16 cellular contexts compared by ENCODE assay signal in the genomic region with DNA sequence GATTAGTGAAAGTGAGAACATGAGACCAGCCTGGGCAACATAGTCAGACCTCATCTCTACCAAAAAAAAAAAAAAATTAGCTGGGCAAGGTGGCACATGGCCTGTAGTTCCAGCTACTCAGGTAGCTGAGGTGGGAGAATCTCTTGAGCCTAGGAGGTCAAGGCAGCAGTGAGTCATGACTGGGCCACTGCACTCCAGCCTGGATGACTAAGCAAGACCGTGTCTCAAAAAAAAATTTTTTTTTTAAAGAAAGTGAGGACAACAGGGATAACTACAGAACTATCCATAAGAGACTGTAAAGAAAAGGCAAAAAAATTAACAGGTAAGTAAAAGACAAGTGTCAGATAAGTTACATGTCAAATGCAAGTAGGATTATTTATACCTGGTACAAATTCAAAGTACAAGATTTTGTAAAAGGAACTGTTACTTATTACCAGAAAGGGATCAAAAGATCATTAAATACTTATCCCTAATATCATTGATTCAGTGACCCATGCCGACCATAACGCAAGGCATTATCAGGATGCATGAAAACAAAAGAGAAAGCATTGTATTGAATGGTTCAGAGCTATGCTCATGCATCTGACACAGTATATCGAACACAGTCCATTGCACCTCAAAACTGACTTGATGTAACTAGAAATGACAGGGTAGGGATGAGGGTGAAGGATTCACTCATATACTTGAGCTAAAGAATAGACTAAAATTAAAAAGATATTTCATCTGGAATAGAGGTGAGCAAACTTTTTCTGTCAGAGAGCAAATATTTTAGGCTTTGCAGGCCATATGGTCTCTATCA. TPM values are rescaled to one million over a fixed set of nuclear protein-coding genes. Genes with fewer than 3 reads are reported as not detected.
A peak's percentile ranks its signal among the peaks of the same experiment; 100 is the strongest.
DNase-seq lines count a peak whose midpoint lies in the region; ATAC-seq and TF ChIP-seq lines count a peak whose summit lies in the region.
"Had no signal": no experiment of that assay in that cellular context is flagged by ENCODE, and none has a peak within 500 bp of the region (broad histone marks: within the 10 kb centered on the region; RNA-seq: fewer than 3 reads in every experiment).

No MANE protein-coding gene starts in this region.

- TF ChIP-seq POLR2A in HCT116 (IDR thresholded peaks at IDR 0.05; ENCODE audit: borderline replicate concordance, extremely low read depth, insufficient read depth, insufficient read length) (no peak), stomach (IDR thresholded peaks at IDR 0.05) (no peak)

- no peak for TF ChIP-seq CTCF in HCT116 (IDR thresholded peaks at IDR 0.05 in 2 of 3, conservative IDR thresholded peaks at IDR 0.05 in 1 of 3; ENCODE audit: borderline replicate concordance in 1 of 3, insufficient read depth in 1 of 3, low read depth in 2 of 3, low read length in 2 of 3)
- TF ChIP-seq CTCF in fibroblast of mammary gland (conservative IDR thresholded peaks at IDR 0.05; ENCODE audit: control insufficient read depth, insufficient read depth, low read depth, low read length), result no peak
- TF ChIP-seq CTCF in stomach (IDR thresholded peaks at IDR 0.05), result no peak

- peak overlapping the region; percentile 27; the same call in 1 of the 2 replicates for H3K4me2 ChIP-seq in HCT116 (ENCODE audit: low read length)
- H3K4me2 ChIP-seq: GM23338 had no signal

- no peak overlapping the region for H3K4me3 Mint-ChIP-seq in immature natural killer cell
- H3K4me3 Mint-ChIP-seq: CD4-positive, CD25-positive, alpha-beta regulatory T cell; GM23338; stimulated activated naive CD8-positive, alpha-beta T cell treated with anti-CD3 and anti-CD28 coated beads, Interleukin-15, Interleukin-2, amounts not matched to agents 100 ng/mL and 50 ng/mL, for 24 hours had no signal

- no peak overlapping the region for H3K9ac ChIP-seq in HCT116 (ENCODE audit: low read length)

- DNase-seq in HCT116 (ENCODE audit: low read depth, low spot score), result no peak
- DNase-seq in fibroblast of mammary gland (ENCODE audit: low read depth), result peak; percentile 63
- DNase-seq in retina, result peak; percentile 52
- no peak for DNase-seq in immature natural killer cell
- DNase-seq in MG63, result no peak
- DNase-seq in stomach, result no peak
- DNase-seq: activated naive CD4-positive, alpha-beta T cell; caudate nucleus; CD4-positive, CD25-positive, alpha-beta regulatory T cell; WERI-Rb-1 had no signal

- H3K36me3 Mint-ChIP-seq in immature natural killer cell, result no peaks in the 10 kb centered on the region
- H3K36me3 Mint-ChIP-seq: CD4-positive, CD25-positive, alpha-beta regulatory T cell had no signal

- H3K27ac ChIP-seq in HCT116 (ENCODE audit: low read depth, low read length), result no peak overlapping the region
- H3K27ac ChIP-seq in stomach, result no peak overlapping the region
- H3K27ac ChIP-seq: SK-N-MC, skin epidermis, WERI-Rb-1 had no signal

- H3K9me3 ChIP-seq in HCT116 (ENCODE audit: control insufficient read depth in 1 of 2, insufficient read depth in 1 of 2, low read depth in 1 of 2, low read length in 2 of 2), result no peaks in the 10 kb centered on the region
- H3K9me3 ChIP-seq in MG63, result no peaks in the 10 kb centered on the region
- H3K9me3 ChIP-seq in stomach, result no peaks in the 10 kb centered on the region

- WGBS in stomach, 5 donors, result 63 to 78% (median 72%) methylated on average over 4 of the region's 4 CpGs

- H3K27me3 ChIP-seq in HCT116 (ENCODE audit: insufficient read depth, low read length) (no peaks in the 10 kb centered on the region), MG63 (no peaks in the 10 kb centered on the region), stomach (peaks cover 0 to 9% (median 0%) of the 10 kb centered on the region in 3 donors)

- no peak overlapping the region for H3K4me3 ChIP-seq in HCT116 (replicated peaks in 1 of 2; ENCODE audit: low read depth in 1 of 2, low read length in 2 of 2)
- no peak overlapping the region for H3K4me3 ChIP-seq in fibroblast of mammary gland (ENCODE audit: control insufficient read depth, low read depth, low read length)
- H3K4me3 ChIP-seq in MG63, result no peak overlapping the region
- H3K4me3 ChIP-seq in stomach, result no peak overlapping the region
- H3K4me3 ChIP-seq: GM23338, SK-N-MC, skin epidermis had no signal

- peak overlapping the region; percentile 89 for H2AFZ ChIP-seq in HCT116 (ENCODE audit: low read depth, low read length, poor library complexity, severe bottlenecking)
- H2AFZ ChIP-seq: GM23338 had no signal

- no peak for TF ChIP-seq EP300 in stomach (IDR thresholded peaks at IDR 0.05)

- H3K36me3 ChIP-seq in HCT116 (ENCODE audit: control insufficient read depth in 1 of 2, insufficient read depth in 2 of 2, low read length in 2 of 2) (no peaks in the 10 kb centered on the region), MG63 (no peaks in the 10 kb centered on the region), stomach (no peaks in the 10 kb centered on the region)
- H3K36me3 ChIP-seq: WERI-Rb-1 had no signal

- ATAC-seq in HCT116 (peak; percentile 90), SK-N-SH treated with all-trans-retinoic acid at 6 μM for 48 hours (peak; percentile 73), HG03135 (IDR thresholded peaks at IDR 0.05; ENCODE audit: unreplicated experiment) (no peak)
- ATAC-seq: GM23338 had no signal

- H3K9me2 ChIP-seq in HCT116 (ENCODE audit: insufficient read depth), result no peaks in the 10 kb centered on the region

- no peaks in the 10 kb centered on the region for H3K4me1 Mint-ChIP-seq in immature natural killer cell
- H3K4me1 Mint-ChIP-seq: CD4-positive, CD25-positive, alpha-beta regulatory T cell; GM23338 had no signal

- H3K27ac Mint-ChIP-seq in immature natural killer cell, result no peak overlapping the region
- H3K27ac Mint-ChIP-seq: CD4-positive, CD25-positive, alpha-beta regulatory T cell; GM23338; stimulated activated naive CD8-positive, alpha-beta T cell treated with anti-CD3 and anti-CD28 coated beads, Interleukin-15, Interleukin-2, amounts not matched to agents 100 ng/mL and 50 ng/mL, for 24 hours had no signal

- intact Hi-C loops in HCT116 (cut with micrococcal nuclease) (no loop called here), stomach (cut with DNase I; ENCODE audit: low total_unique reads) (no loop called here)

- H4K20me1 ChIP-seq in HCT116 (ENCODE audit: insufficient read depth), result no peaks in the 10 kb centered on the region

- RAD21 ChIA-PET in HCT116 (lab: Charles Lee; ENCODE audit: low non-redundant PET in 1 of 2, low total read pairs in 2 of 2, uncharacterized antibody in 2 of 2, unreplicated experiment in 2 of 2), result no interaction called here

- no TSS peak for BruUV-seq in HCT116 (replicated peaks; lab: Mats Ljungman, UMichigan)

- H3K79me2 ChIP-seq in HCT116 (ENCODE audit: insufficient read depth, low read length), result no peaks in the 10 kb centered on the region

- CTCF ChIA-PET in HCT116 (lab: Charles Lee), result interaction anchor here (1.0 to 2.8 kb wide), 3 partner anchors 12 to 110 kb away, joined by 3 to 18 read pairs (median 4); no protein-coding TSS in a partner anchor

- no peaks in the 10 kb centered on the region for H3K9me3 Mint-ChIP-seq in immature natural killer cell
- H3K9me3 Mint-ChIP-seq: stimulated activated naive CD8-positive, alpha-beta T cell treated with anti-CD3 and anti-CD28 coated beads, Interleukin-15, Interleukin-2, amounts not matched to agents 100 ng/mL and 50 ng/mL, for 24 hours had no signal

- H3K4me1 ChIP-seq in HCT116 (ENCODE audit: control insufficient read depth in 1 of 2, insufficient read depth in 2 of 2, low read length in 2 of 2), result peaks cover 0 to 11% of the 10 kb centered on the region in 2 experiments; a peak in 2 of 4 replicates
- no peaks in the 10 kb centered on the region for H3K4me1 ChIP-seq in stomach

- peaks cover 0 to 5% (median 2%) of the 10 kb centered on the region in 3 donors for H3K27me3 Mint-ChIP-seq in immature natural killer cell (ENCODE audit: low read depth in 3 of 3)
- H3K27me3 Mint-ChIP-seq: stimulated activated naive CD8-positive, alpha-beta T cell treated with anti-CD3 and anti-CD28 coated beads, Interleukin-15, Interleukin-2, amounts not matched to agents 100 ng/mL and 50 ng/mL, for 24 hours had no signal

- TF ChIP-seq RAD21 in HCT116 (IDR thresholded peaks at IDR 0.05; ENCODE audit: low read depth), result no peak

- POLR2A ChIA-PET in HCT116 (lab: Charles Lee), result no interaction called here

TF ChIP-seq in SK-N-SH treated with all-trans-retinoic acid at 6 μM for 48 hours, 23 proteins besides CTCF, POLR2A, EP300 and RAD21 (continues in another document):
- TF ChIP-seq TCF4 (CRISPR knock-in tag; IDR thresholded peaks at IDR 0.05; ENCODE audit: borderline replicate concordance) (no peak), SNAI2 (CRISPR knock-in tag; IDR thresholded peaks at IDR 0.05) (no peak), RARB (CRISPR knock-in tag; IDR thresholded peaks at IDR 0.05) (no peak)
- TF ChIP-seq, protein P1, sequence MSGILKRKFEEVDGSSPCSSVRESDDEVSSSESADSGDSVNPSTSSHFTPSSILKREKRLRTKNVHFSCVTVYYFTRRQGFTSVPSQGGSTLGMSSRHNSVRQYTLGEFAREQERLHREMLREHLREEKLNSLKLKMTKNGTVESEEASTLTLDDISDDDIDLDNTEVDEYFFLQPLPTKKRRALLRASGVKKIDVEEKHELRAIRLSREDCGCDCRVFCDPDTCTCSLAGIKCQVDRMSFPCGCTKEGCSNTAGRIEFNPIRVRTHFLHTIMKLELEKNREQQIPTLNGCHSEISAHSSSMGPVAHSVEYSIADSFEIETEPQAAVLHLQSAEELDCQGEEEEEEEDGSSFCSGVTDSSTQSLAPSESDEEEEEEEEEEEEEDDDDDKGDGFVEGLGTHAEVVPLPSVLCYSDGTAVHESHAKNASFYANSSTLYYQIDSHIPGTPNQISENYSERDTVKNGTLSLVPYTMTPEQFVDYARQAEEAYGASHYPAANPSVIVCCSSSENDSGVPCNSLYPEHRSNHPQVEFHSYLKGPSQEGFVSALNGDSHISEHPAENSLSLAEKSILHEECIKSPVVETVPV (CRISPR knock-in tag; IDR thresholded peaks at IDR 0.05), result no peak

RNA-seq across cellular contexts. Expression of a gene that starts 13.3 kb away (rescaled TPM):
- 4.1 TPM for total RNA-seq in HCT116 (2021; ENCODE audit: unreplicated experiment)
- polyA plus RNA-seq in HCT116 (2012), result 0.35 and 0.40 TPM in 2 replicates
- not detected for polyA plus RNA-seq in immature natural killer cell
- total RNA-seq in MG63 (2014; rRNA removed; shearing (Covaris generic); ENCODE audit: low replicate concordance), result not detected in 2 replicates
- total RNA-seq in stomach, result 10 to 100 TPM in 3 of 5 donors, 1 to 10 TPM in 2; 3.5 to 14.3 (median 12.7) TPM
- 10 to 100 TPM in 1 of 3 donors, 1 to 10 TPM in 2; 2.3 to 80.8 (median 4.3) TPM for polyA plus RNA-seq in stomach
- total RNA-seq: CD4-positive, CD25-positive, alpha-beta regulatory T cell had no signal

RNA-seq across cellular contexts. Expression of a gene that starts 45.2 kb away (rescaled TPM):
- 10.1 TPM for total RNA-seq in HCT116 (2021; ENCODE audit: unreplicated experiment)
- polyA plus RNA-seq in HCT116 (2012), result 6.1 and 6.3 TPM in 2 replicates
- polyA plus RNA-seq in immature natural killer cell, result 1 to 10 TPM; 1.2 to 2.7 (median 1.2) TPM
- total RNA-seq in MG63 (2014; rRNA removed; shearing (Covaris generic); ENCODE audit: low replicate concordance), result 9.0 and 14.2 TPM in 2 replicates
- 100 to 1,000 TPM in 2 of 5 donors, 10 to 100 TPM in 3; 26.4 to 209 (median 64.3) TPM for total RNA-seq in stomach
- 1 to 10 TPM; 4.0 to 7.7 (median 6.7) TPM for polyA plus RNA-seq in stomach

Comparison
In these comparisons a context has a peak if more than half of its experiments do, and no peak if none do; other contexts are left out.
1. DNase-seq: peak in fibroblast of mammary gland (single experiment) and retina (single experiment); none in HCT116 (single experiment), immature natural killer cell (0 of 3), MG63 (single experiment) and stomach (single experiment).